20 cellular contexts compared by ENCODE assay signal in genomic region chr11:134149371-134149770, GRCh38.
"Had no signal": no experiment of that assay in that cellular context is flagged by ENCODE, and none has a peak within 500 bp of the region (broad histone marks: within the 10 kb centered on the region; RNA-seq: fewer than 3 reads in every experiment).

No MANE protein-coding gene starts in this region.

- H3K9me3 ChIP-seq: colonic mucosa, gastrocnemius medialis, left ventricle myocardium inferior, lower lobe of right lung, neutrophil, stomach, thoracic aorta had no signal

- H3K27ac ChIP-seq: colonic mucosa, gastrocnemius medialis, left ventricle myocardium inferior, lower lobe of right lung, neutrophil had no signal

- H3K4me3 ChIP-seq: colonic mucosa, gastrocnemius medialis, left ventricle myocardium inferior, lower lobe of right lung, stomach, thoracic aorta had no signal

- H3K36me3 ChIP-seq: colonic mucosa had no signal

- H3K4me1 ChIP-seq: colonic mucosa, gastrocnemius medialis, left ventricle myocardium inferior, lower lobe of right lung had no signal

- DNase-seq: colonic mucosa; dermis blood vessel endothelial cell; effector CD4-positive, alpha-beta T cell; endodermal cell; gastrocnemius medialis; immature natural killer cell; kidney; left cardiac atrium; left ventricle myocardium inferior; lower lobe of right lung; mesendoderm; naive thymus-derived CD4-positive, alpha-beta T cell; nephron progenitor cell; right cardiac atrium; small intestine; stimulated activated CD4-positive, alpha-beta T cell treated with anti-CD3 and anti-CD28 coated beads, Interleukin-12 subunit alpha, Interleukin-12 subunit beta, amount 100 ng/mL, for 4 hours; stimulated activated naive CD4-positive, alpha-beta T cell; stomach had no signal

- H3K27me3 ChIP-seq: colonic mucosa, gastrocnemius medialis, neutrophil, stomach had no signal

- ATAC-seq: left cardiac atrium; lower lobe of right lung; naive thymus-derived CD4-positive, alpha-beta T cell; right cardiac atrium had no signal
